ENCODE assay signal across 11 cellular contexts in genomic region chr11:67581469-67581868, GRCh38. TPM values are rescaled to one million over a fixed set of nuclear protein-coding genes. Genes with fewer than 3 reads are reported as not detected.
DNase-seq lines count a peak whose midpoint lies in the region; ATAC-seq and TF ChIP-seq lines count a peak whose summit lies in the region.
"Had no signal": no experiment of that assay in that cellular context is flagged by ENCODE, and none has a peak within 500 bp of the region (broad histone marks: within the 10 kb centered on the region; RNA-seq: fewer than 3 reads in every experiment).

No MANE protein-coding gene starts in this region.

- H3K4me2 ChIP-seq in hepatocyte = peak overlapping the region; percentile 96

- peaks cover 20% of the 10 kb centered on the region for H4K20me1 ChIP-seq in hepatocyte (ENCODE audit: insufficient read depth, poor library complexity, severe bottlenecking)

- H3K9me3 Mint-ChIP-seq in activated CD4-positive, alpha-beta T cell treated with anti-CD3 and anti-CD28 coated beads, Interleukin-2, amount 10 ng/mL, durations not matched to agents 24 days and 14 days = no peaks in the 10 kb centered on the region

- peak overlapping the region; percentile 36 for H3K4me3 Mint-ChIP-seq in activated CD4-positive, alpha-beta T cell treated with anti-CD3 and anti-CD28 coated beads, Interleukin-2, amount 10 ng/mL, durations not matched to agents 24 days and 14 days

- H3K27me3 ChIP-seq in hepatocyte (no peaks in the 10 kb centered on the region), upper lobe of left lung (no peaks in the 10 kb centered on the region)
- H3K27me3 ChIP-seq: ascending aorta had no signal

- H3K4me1 ChIP-seq in hepatocyte (ENCODE audit: insufficient read depth) (peaks cover 46% of the 10 kb centered on the region), upper lobe of left lung (peaks cover 21 to 38% (median 33%) of the 10 kb centered on the region in 4 donors)

- no peak overlapping the region for H2AFZ ChIP-seq in hepatocyte

- no peaks in the 10 kb centered on the region for H3K9me2 ChIP-seq in hepatocyte (replicated peaks; ENCODE audit: insufficient read depth)

- H3K36me3 Mint-ChIP-seq in activated CD4-positive, alpha-beta T cell treated with anti-CD3 and anti-CD28 coated beads, Interleukin-2, amount 10 ng/mL, durations not matched to agents 24 days and 14 days (ENCODE audit: low read depth) = peaks cover 15% of the 10 kb centered on the region

- peaks cover 20% of the 10 kb centered on the region for H3K27me3 Mint-ChIP-seq in activated CD4-positive, alpha-beta T cell treated with anti-CD3 and anti-CD28 coated beads, Interleukin-2, amount 10 ng/mL, durations not matched to agents 24 days and 14 days

- no peak for TF ChIP-seq EP300 in upper lobe of left lung (IDR thresholded peaks at IDR 0.05)

- no peak for TF ChIP-seq POLR2A in upper lobe of left lung (IDR thresholded peaks at IDR 0.05)

- intact Hi-C loops in activated CD4-positive, alpha-beta T cell treated with anti-CD3 and anti-CD28 coated beads, Interleukin-2, amount 10 ng/mL, durations not matched to agents 24 days and 14 days (cut with micrococcal nuclease) = loop anchor here (5.0 to 10.0 kb wide), 3 partner anchors 36 to 227 kb away; partner anchors contain the start of genes CDK2AP2, PITPNM1 and POLD4

- H3K36me3 ChIP-seq in hepatocyte (replicated peaks; ENCODE audit: insufficient read depth, low read depth) (no peaks in the 10 kb centered on the region), upper lobe of left lung (peaks cover 0 to 19% (median 16%) of the 10 kb centered on the region in 4 donors)

- WGBS in hepatocyte (ENCODE audit: low lambda C conversion rate, missing lambda C conversion rate) = 20% methylated on average over 11 of the region's 11 CpGs
- WGBS in upper lobe of left lung, 2 donors = 48 to 54% methylated on average over 11 of the region's 11 CpGs

- ATAC-seq in upper lobe of left lung (ENCODE audit: low FRiP score in 2 of 2) = no peak
- ATAC-seq in activated CD4-positive, CD25-positive, alpha-beta regulatory T cell treated with anti-CD3 and anti-CD28 coated beads, Interleukin-2, amount 50 U/mL, for 24 hours = no peak

- no peak overlapping the region for H3K27ac Mint-ChIP-seq in activated CD4-positive, alpha-beta T cell treated with anti-CD3 and anti-CD28 coated beads, Interleukin-2, amount 10 ng/mL, durations not matched to agents 24 days and 14 days

- peaks cover 22% of the 10 kb centered on the region for H3K79me2 ChIP-seq in hepatocyte

- TF ChIP-seq CTCF in hepatocyte (IDR thresholded peaks at IDR 0.05; ENCODE audit: poor library complexity) = no peak
- TF ChIP-seq CTCF in upper lobe of left lung (IDR thresholded peaks at IDR 0.05) = no peak

- H3K27ac ChIP-seq in hepatocyte (peak overlapping the region; percentile 84), upper lobe of left lung (peak overlapping the region; percentile 73 to 97 (median 94))
- H3K27ac ChIP-seq: ascending aorta had no signal

- H3K4me1 Mint-ChIP-seq in activated CD4-positive, alpha-beta T cell treated with anti-CD3 and anti-CD28 coated beads, Interleukin-2, amount 10 ng/mL, durations not matched to agents 24 days and 14 days = peaks cover 38% of the 10 kb centered on the region

- DNase-seq in activated CD4-positive, alpha-beta T cell treated with anti-CD3 and anti-CD28 coated beads, Interleukin-2, amount 10 ng/mL, durations not matched to agents 24 days and 14 days = no peak
- no peak for DNase-seq in activated CD4-positive, alpha-beta T cell treated with anti-CD3 and anti-CD28 coated beads, Interleukin-2, amount 50 U/mL, for 48 hours
- DNase-seq in hepatocyte (ENCODE audit: low spot score) = peak; percentile 67
- peak in 1 of 2 donors; percentile 75 for DNase-seq in upper lobe of left lung
- no peak for DNase-seq in NCI-H1694 treated with DMSO at 0.1 percent for 48 hours (lab: John Stamatoyannopoulos, UW)
- DNase-seq: NCI-H2029 treated with DMSO at 0.1 percent for 48 hours, Right ventricle myocardium superior had no signal

- H3K4me3 ChIP-seq in hepatocyte = no peak overlapping the region
- H3K4me3 ChIP-seq in upper lobe of left lung = no peak overlapping the region
- H3K4me3 ChIP-seq: ascending aorta, skin epidermis had no signal

- H3K9me3 ChIP-seq in hepatocyte (ENCODE audit: low read depth) (no peaks in the 10 kb centered on the region), upper lobe of left lung (no peaks in the 10 kb centered on the region)
- H3K9me3 ChIP-seq: ascending aorta had no signal

RNA-seq across cellular contexts. Expression of gene GSTP1, which starts 2.1 kb away (rescaled TPM):
- 305 and 312 TPM in 2 replicates for total RNA-seq in activated CD4-positive, alpha-beta T cell treated with anti-CD3 and anti-CD28 coated beads, Interleukin-2, amount 10 ng/mL, durations not matched to agents 24 days and 14 days
- total RNA-seq in hepatocyte = 943 and 1,040 TPM in 2 replicates
- polyA plus RNA-seq in hepatocyte = 1,974 and 1,982 TPM in 2 replicates
- total RNA-seq in upper lobe of left lung = 1,000 to 10,000 TPM in 4 of 6 donors, 100 to 1,000 TPM in 2; 600 to 1,952 (median 1,144) TPM

RNA-seq across cellular contexts. Expression of gene NDUFV1, which starts 25.3 kb away (rescaled TPM):
- 304 and 321 TPM in 2 replicates for total RNA-seq in activated CD4-positive, alpha-beta T cell treated with anti-CD3 and anti-CD28 coated beads, Interleukin-2, amount 10 ng/mL, durations not matched to agents 24 days and 14 days
- 163 and 194 TPM in 2 replicates for total RNA-seq in hepatocyte
- polyA plus RNA-seq in hepatocyte = 226 and 239 TPM in 2 replicates
- total RNA-seq in upper lobe of left lung = 100 to 1,000 TPM; 169 to 395 (median 205) TPM

RNA-seq across cellular contexts. Expression of gene NUDT8, which starts 48.3 kb away (rescaled TPM):
- total RNA-seq in activated CD4-positive, alpha-beta T cell treated with anti-CD3 and anti-CD28 coated beads, Interleukin-2, amount 10 ng/mL, durations not matched to agents 24 days and 14 days = 22.2 and 22.6 TPM in 2 replicates
- total RNA-seq in hepatocyte = 12.9 and 13.6 TPM in 2 replicates
- polyA plus RNA-seq in hepatocyte = 28.7 and 29.2 TPM in 2 replicates
- total RNA-seq in upper lobe of left lung = 10 to 100 TPM in 4 of 6 donors, 1 to 10 TPM in 1, not detected in 1; 4.3 to 17.8 (median 13.9) TPM

RNA-seq across cellular contexts. Expression of gene TBX10, which starts 58.1 kb away (rescaled TPM):
- total RNA-seq in activated CD4-positive, alpha-beta T cell treated with anti-CD3 and anti-CD28 coated beads, Interleukin-2, amount 10 ng/mL, durations not matched to agents 24 days and 14 days = not detected in 2 replicates
- total RNA-seq in hepatocyte (0.70 TPM in 1 of 2 replicates, not detected in the other), upper lobe of left lung (not detected)
- polyA plus RNA-seq in hepatocyte = 0.34 TPM in 1 of 2 replicates, not detected in the other
- total RNA-seq: activated CD8-positive, alpha-beta memory T cell treated with anti-CD3 and anti-CD28 coated beads for 36 hours; ascending aorta had no signal

RNA-seq across cellular contexts. Expression of gene CABP2, which starts 58.2 kb away (rescaled TPM):
- not detected in 2 replicates for total RNA-seq in activated CD4-positive, alpha-beta T cell treated with anti-CD3 and anti-CD28 coated beads, Interleukin-2, amount 10 ng/mL, durations not matched to agents 24 days and 14 days
- total RNA-seq in hepatocyte = not detected in 2 replicates
- polyA plus RNA-seq in hepatocyte = not detected in 2 replicates
- not detected for total RNA-seq in upper lobe of left lung
- total RNA-seq: activated CD8-positive, alpha-beta memory T cell treated with anti-CD3 and anti-CD28 coated beads for 36 hours; ascending aorta; Right ventricle myocardium superior had no signal
